ENCODE assay signal across 8 cellular contexts in genomic region chr3:112676659-112677234, GRCh38. TPM values are rescaled to one million over a fixed set of nuclear protein-coding genes. Genes with fewer than 3 reads are reported as not detected.
DNase-seq lines count a peak whose midpoint lies in the region; ATAC-seq, FAIRE-seq and TF ChIP-seq lines count a peak whose summit lies in the region.

No MANE protein-coding gene starts in this region.

- H3K36me3 Mint-ChIP-seq in activated naive CD4-positive, alpha-beta T cell treated with anti-CD3 and anti-CD28 coated beads for 36 hours (ENCODE audit: low read depth), result no peaks in the 10 kb centered on the region

- H3K36me3 ChIP-seq in left ventricle myocardium inferior (no peaks in the 10 kb centered on the region), small intestine (ENCODE audit: control insufficient read depth in 2 of 2, insufficient read depth in 2 of 2, low read length in 2 of 2) (no peaks in the 10 kb centered on the region)

- peak; percentile 98 for ATAC-seq in GM21528 (IDR thresholded peaks at IDR 0.05; ENCODE audit: low FRiP score, unreplicated experiment)

- peak overlapping the region; percentile 54 for H3K27ac Mint-ChIP-seq in activated naive CD4-positive, alpha-beta T cell treated with anti-CD3 and anti-CD28 coated beads for 36 hours

- H3K9me3 Mint-ChIP-seq in activated naive CD4-positive, alpha-beta T cell treated with anti-CD3 and anti-CD28 coated beads for 36 hours, result no peaks in the 10 kb centered on the region

- in situ Hi-C loops in SK-MEL-5 (cut with HindIII; ENCODE audit: low pct_unique_long_range_greater_than_20kb, low sequenced_read_pairs), result no loop called here

- DNase-seq in DMS53 (lab: John Stamatoyannopoulos, UW) (peak; percentile 96), HTR-8/SVneo (ENCODE audit: insufficient read length, low spot score) (peak; percentile 68), SK-MEL-5 (ENCODE audit: low read depth, low spot score) (peak; percentile 25), left ventricle myocardium inferior (peak; percentile 29), small intestine (peak; percentile 55), NCI-H2081 treated with DMSO at 0.1 percent for 48 hours (lab: John Stamatoyannopoulos, UW) (no peak)
- peak; percentile 97 for DNase-seq in activated naive CD4-positive, alpha-beta T cell treated with anti-CD3 and anti-CD28 coated beads for 36 hours

- H3K4me3 ChIP-seq in left ventricle myocardium inferior (no peak overlapping the region), small intestine (ENCODE audit: low read depth in 1 of 2, low read length in 2 of 2) (no peak overlapping the region)

- intact Hi-C loops in activated naive CD4-positive, alpha-beta T cell treated with anti-CD3 and anti-CD28 coated beads for 36 hours (cut with micrococcal nuclease), result loop anchor here (1.0 to 10.0 kb wide), 15 partner anchors 33 to 1132 kb away; partner anchors contain the start of genes ATP6V1A, CD96, NAA50 and SIDT1
- intact Hi-C loops in left ventricle myocardium inferior (cut with micrococcal nuclease), result no loop called here

- no peaks in the 10 kb centered on the region for H3K9me3 ChIP-seq in left ventricle myocardium inferior (replicated peaks)
- no peaks in the 10 kb centered on the region for H3K9me3 ChIP-seq in small intestine (ENCODE audit: control insufficient read depth, low read depth)

- 20 to 30% (median 20%) methylated on average over 6 of the region's 6 CpGs for WGBS in small intestine, 3 donors

- H3K27me3 Mint-ChIP-seq in activated naive CD4-positive, alpha-beta T cell treated with anti-CD3 and anti-CD28 coated beads for 36 hours (ENCODE audit: low read depth), result peaks cover 14% of the 10 kb centered on the region

- peak overlapping the region; percentile 14 for H3K4me3 Mint-ChIP-seq in activated naive CD4-positive, alpha-beta T cell treated with anti-CD3 and anti-CD28 coated beads for 36 hours

- FAIRE-seq in HTR-8/SVneo (lab: Jason Lieb, UNC) (peak; percentile 95), small intestine (lab: Jason Lieb, UNC) (no peak)

- H3K27me3 ChIP-seq in left ventricle myocardium inferior (ENCODE audit: low read depth), result peaks cover 8% of the 10 kb centered on the region
- H3K27me3 ChIP-seq in small intestine (ENCODE audit: control insufficient read depth in 2 of 2, insufficient read depth in 2 of 2, low read length in 2 of 2), result no peaks in the 10 kb centered on the region

- CTCF ChIA-PET in activated naive CD4-positive, alpha-beta T cell treated with anti-CD3 and anti-CD28 coated beads for 36 hours (lab: Charles Lee), result no interaction called here

- no peaks in the 10 kb centered on the region for H3K4me1 ChIP-seq in left ventricle myocardium inferior
- H3K4me1 ChIP-seq in small intestine (ENCODE audit: control insufficient read depth in 2 of 2, insufficient read depth in 1 of 2, low read depth in 1 of 2, low read length in 1 of 2), result peaks cover 0 to 4% of the 10 kb centered on the region in 2 donors

- TF ChIP-seq CTCF in left ventricle myocardium inferior (IDR thresholded peaks at IDR 0.05; ENCODE audit: borderline replicate concordance), result no peak

- H3K27ac ChIP-seq in left ventricle myocardium inferior (replicated peaks) (peak overlapping the region; percentile 13), small intestine (ENCODE audit: low read depth in 1 of 2, low read length in 1 of 2) (peak overlapping the region in 1 of 2 donors; percentile 55)

- peaks cover 42% of the 10 kb centered on the region for H3K4me1 Mint-ChIP-seq in activated naive CD4-positive, alpha-beta T cell treated with anti-CD3 and anti-CD28 coated beads for 36 hours (ENCODE audit: low read depth)

RNA-seq across cellular contexts. Expression of gene CCDC80, which starts 35.8 kb away (rescaled TPM):
- 0.53 and 1.1 TPM in 2 replicates for total RNA-seq in SK-MEL-5 (2014; rRNA removed; shearing (Covaris generic))
- 2.2 and 3.3 TPM in 2 replicates for polyA plus RNA-seq in SK-MEL-5 (2015; cell fraction: cytosol; rRNA removed)
- polyA plus RNA-seq in SK-MEL-5 (2015; cell fraction: nucleus; rRNA removed), result 0.89 and 2.8 TPM in 2 replicates
- total RNA-seq in activated naive CD4-positive, alpha-beta T cell treated with anti-CD3 and anti-CD28 coated beads for 36 hours, result not detected
- total RNA-seq in left ventricle myocardium inferior, result 171 TPM
- polyA plus RNA-seq in small intestine, result 10 to 100 TPM in 1 of 3 donors, 1 to 10 TPM in 2; 2.5 to 14.5 (median 3.0) TPM

Comparison
In these comparisons a context has a peak if more than half of its experiments do, and no peak if none do; other contexts are left out.
1. RNA of gene CCDC80, which starts 35.8 kb away (total RNA-seq): 171 TPM in left ventricle myocardium inferior (single experiment); 0.53 to 1.1 TPM in SK-MEL-5 and not detected in activated naive CD4-positive, alpha-beta T cell treated with anti-CD3 and anti-CD28 coated beads for 36 hours; every median in the first group is over 10 times any median in the second.